In genomic region chr13:110885516-110885915, GRCh38 we compare ENCODE assay signal across 1 cellular context.
TF ChIP-seq lines count a peak whose summit lies in the region.

No MANE protein-coding gene starts in this region.

TF ChIP-seq in H1, 55 proteins besides CTCF, POLR2A, EP300 and RAD21:
- TF ChIP-seq CTBP2 (IDR thresholded peaks at IDR 0.05; ENCODE audit: borderline replicate concordance, insufficient read depth, insufficient read length, low read length) (no peak), KDM4A (IDR thresholded peaks at IDR 0.05; ENCODE audit: low read depth, low read length, severe bottlenecking) (no peak)
